In the genomic region with DNA sequence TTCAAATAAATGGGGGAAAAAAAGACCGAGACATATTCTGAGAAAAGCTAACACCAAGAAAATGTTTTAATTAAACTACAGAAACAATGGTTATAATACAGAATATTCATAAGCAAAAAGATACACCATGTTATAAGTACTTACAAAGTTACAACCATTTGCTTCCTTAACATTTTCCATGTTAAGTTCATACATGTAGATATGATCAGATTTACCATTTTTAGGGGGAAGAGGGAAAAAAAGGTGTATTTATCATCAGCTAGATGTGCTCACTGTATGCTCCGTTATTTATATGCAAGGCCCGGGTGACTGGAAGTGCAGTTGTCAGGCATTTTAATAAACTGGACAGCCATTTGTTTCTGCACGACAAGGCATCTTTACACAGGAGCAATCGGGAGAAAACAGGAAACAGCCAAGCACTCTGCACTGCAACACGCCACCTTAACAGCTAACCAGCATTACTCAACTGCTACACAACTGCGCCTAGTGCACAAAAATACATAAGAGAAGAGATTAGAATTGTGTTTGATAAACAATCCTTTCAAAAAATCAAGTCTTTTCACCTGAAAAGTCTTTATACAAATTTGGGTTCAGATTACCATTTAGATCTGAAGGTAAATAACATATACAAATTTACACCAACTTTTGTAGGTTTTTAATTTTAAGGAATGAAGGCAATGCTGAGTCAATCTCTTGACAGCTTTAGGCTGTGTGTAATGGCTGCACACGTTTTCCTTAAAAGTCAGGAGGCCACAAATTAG, we compare ENCODE assay signal across 2 cellular contexts.
TF ChIP-seq lines count a peak whose summit lies in the region.

No MANE protein-coding gene starts in this region.

TF ChIP-seq in SK-N-SH, 30 proteins besides CTCF, POLR2A, EP300 and RAD21 (continued from another document):
- 0 out of 2 replicates have a peak, but pooled peaks have one; percentile 13 for TF ChIP-seq YY1 (IDR thresholded peaks at IDR 0.05; ENCODE audit: low read depth)
- TF ChIP-seq, protein P1, sequence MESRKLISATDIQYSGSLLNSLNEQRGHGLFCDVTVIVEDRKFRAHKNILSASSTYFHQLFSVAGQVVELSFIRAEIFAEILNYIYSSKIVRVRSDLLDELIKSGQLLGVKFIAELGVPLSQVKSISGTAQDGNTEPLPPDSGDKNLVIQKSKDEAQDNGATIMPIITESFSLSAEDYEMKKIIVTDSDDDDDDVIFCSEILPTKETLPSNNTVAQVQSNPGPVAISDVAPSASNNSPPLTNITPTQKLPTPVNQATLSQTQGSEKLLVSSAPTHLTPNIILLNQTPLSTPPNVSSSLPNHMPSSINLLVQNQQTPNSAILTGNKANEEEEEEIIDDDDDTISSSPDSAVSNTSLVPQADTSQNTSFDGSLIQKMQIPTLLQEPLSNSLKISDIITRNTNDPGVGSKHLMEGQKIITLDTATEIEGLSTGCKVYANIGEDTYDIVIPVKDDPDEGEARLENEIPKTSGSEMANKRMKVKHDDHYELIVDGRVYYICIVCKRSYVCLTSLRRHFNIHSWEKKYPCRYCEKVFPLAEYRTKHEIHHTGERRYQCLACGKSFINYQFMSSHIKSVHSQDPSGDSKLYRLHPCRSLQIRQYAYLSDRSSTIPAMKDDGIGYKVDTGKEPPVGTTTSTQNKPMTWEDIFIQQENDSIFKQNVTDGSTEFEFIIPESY (IDR thresholded peaks at IDR 0.05; ENCODE audit: borderline replicate concordance, low read depth): no peak
- TF ChIP-seq, protein P2, sequence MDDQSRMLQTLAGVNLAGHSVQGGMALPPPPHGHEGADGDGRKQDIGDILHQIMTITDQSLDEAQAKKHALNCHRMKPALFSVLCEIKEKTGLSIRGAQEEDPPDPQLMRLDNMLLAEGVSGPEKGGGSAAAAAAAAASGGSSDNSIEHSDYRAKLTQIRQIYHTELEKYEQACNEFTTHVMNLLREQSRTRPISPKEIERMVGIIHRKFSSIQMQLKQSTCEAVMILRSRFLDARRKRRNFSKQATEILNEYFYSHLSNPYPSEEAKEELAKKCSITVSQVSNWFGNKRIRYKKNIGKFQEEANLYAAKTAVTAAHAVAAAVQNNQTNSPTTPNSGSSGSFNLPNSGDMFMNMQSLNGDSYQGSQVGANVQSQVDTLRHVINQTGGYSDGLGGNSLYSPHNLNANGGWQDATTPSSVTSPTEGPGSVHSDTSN (IDR thresholded peaks at IDR 0.05): no peak
- no peak for TF ChIP-seq GATA2 (CRISPR knock-in tag; IDR thresholded peaks at IDR 0.05)
- TF ChIP-seq MXI1 (IDR thresholded peaks at IDR 0.05; ENCODE audit: low read depth, low read length): peak; percentile 36; the same call in 1 of the 2 replicates
- TF ChIP-seq ELF1 (IDR thresholded peaks at IDR 0.05): 0 out of 2 replicates have a peak, but pooled peaks have one; percentile 32
- no peak for TF ChIP-seq FOXJ3 (CRISPR knock-in tag; IDR thresholded peaks at IDR 0.05)
- TF ChIP-seq RCOR1 (IDR thresholded peaks at IDR 0.05; ENCODE audit: low read length): no peak
- TF ChIP-seq, protein P3, sequence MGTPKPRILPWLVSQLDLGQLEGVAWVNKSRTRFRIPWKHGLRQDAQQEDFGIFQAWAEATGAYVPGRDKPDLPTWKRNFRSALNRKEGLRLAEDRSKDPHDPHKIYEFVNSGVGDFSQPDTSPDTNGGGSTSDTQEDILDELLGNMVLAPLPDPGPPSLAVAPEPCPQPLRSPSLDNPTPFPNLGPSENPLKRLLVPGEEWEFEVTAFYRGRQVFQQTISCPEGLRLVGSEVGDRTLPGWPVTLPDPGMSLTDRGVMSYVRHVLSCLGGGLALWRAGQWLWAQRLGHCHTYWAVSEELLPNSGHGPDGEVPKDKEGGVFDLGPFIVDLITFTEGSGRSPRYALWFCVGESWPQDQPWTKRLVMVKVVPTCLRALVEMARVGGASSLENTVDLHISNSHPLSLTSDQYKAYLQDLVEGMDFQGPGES (IDR thresholded peaks at IDR 0.05; ENCODE audit: low read depth, low read length): no peak
- no peak for TF ChIP-seq RXRA (IDR thresholded peaks at IDR 0.05; ENCODE audit: borderline replicate concordance, low read depth)
- TF ChIP-seq JUND (IDR thresholded peaks at IDR 0.05): no peak
- TF ChIP-seq RFX5 (IDR thresholded peaks at IDR 0.05; ENCODE audit: low read length): no peak
- TF ChIP-seq, protein P4, sequence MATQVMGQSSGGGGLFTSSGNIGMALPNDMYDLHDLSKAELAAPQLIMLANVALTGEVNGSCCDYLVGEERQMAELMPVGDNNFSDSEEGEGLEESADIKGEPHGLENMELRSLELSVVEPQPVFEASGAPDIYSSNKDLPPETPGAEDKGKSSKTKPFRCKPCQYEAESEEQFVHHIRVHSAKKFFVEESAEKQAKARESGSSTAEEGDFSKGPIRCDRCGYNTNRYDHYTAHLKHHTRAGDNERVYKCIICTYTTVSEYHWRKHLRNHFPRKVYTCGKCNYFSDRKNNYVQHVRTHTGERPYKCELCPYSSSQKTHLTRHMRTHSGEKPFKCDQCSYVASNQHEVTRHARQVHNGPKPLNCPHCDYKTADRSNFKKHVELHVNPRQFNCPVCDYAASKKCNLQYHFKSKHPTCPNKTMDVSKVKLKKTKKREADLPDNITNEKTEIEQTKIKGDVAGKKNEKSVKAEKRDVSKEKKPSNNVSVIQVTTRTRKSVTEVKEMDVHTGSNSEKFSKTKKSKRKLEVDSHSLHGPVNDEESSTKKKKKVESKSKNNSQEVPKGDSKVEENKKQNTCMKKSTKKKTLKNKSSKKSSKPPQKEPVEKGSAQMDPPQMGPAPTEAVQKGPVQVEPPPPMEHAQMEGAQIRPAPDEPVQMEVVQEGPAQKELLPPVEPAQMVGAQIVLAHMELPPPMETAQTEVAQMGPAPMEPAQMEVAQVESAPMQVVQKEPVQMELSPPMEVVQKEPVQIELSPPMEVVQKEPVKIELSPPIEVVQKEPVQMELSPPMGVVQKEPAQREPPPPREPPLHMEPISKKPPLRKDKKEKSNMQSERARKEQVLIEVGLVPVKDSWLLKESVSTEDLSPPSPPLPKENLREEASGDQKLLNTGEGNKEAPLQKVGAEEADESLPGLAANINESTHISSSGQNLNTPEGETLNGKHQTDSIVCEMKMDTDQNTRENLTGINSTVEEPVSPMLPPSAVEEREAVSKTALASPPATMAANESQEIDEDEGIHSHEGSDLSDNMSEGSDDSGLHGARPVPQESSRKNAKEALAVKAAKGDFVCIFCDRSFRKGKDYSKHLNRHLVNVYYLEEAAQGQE (IDR thresholded peaks at IDR 0.05; ENCODE audit: low read depth, low read length): no peak
- peak; percentile 76; the same call in 1 of the 2 replicates for TF ChIP-seq SIN3A (IDR thresholded peaks at IDR 0.05; ENCODE audit: borderline replicate concordance, low read depth, low read length)
- TF ChIP-seq, protein P5, sequence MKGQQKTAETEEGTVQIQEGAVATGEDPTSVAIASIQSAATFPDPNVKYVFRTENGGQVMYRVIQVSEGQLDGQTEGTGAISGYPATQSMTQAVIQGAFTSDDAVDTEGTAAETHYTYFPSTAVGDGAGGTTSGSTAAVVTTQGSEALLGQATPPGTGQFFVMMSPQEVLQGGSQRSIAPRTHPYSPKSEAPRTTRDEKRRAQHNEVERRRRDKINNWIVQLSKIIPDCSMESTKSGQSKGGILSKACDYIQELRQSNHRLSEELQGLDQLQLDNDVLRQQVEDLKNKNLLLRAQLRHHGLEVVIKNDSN (IDR thresholded peaks at IDR 0.05; ENCODE audit: borderline replicate concordance, low read depth): no peak
- TF ChIP-seq TCF12 (IDR thresholded peaks at IDR 0.05): no peak
- peak; percentile 61; the same call in 1 of the 2 replicates for TF ChIP-seq POLR2AphosphoS5 (IDR thresholded peaks at IDR 0.05; ENCODE audit: low read depth, low read length)
- no peak for TF ChIP-seq TEAD4 (IDR thresholded peaks at IDR 0.05; ENCODE audit: borderline replicate concordance, insufficient read depth)

TF ChIP-seq in SK-N-SH treated with all-trans-retinoic acid at 6 μM for 48 hours, 23 proteins besides CTCF, POLR2A, EP300 and RAD21 (continued from another document):
- TF ChIP-seq, protein P6, sequence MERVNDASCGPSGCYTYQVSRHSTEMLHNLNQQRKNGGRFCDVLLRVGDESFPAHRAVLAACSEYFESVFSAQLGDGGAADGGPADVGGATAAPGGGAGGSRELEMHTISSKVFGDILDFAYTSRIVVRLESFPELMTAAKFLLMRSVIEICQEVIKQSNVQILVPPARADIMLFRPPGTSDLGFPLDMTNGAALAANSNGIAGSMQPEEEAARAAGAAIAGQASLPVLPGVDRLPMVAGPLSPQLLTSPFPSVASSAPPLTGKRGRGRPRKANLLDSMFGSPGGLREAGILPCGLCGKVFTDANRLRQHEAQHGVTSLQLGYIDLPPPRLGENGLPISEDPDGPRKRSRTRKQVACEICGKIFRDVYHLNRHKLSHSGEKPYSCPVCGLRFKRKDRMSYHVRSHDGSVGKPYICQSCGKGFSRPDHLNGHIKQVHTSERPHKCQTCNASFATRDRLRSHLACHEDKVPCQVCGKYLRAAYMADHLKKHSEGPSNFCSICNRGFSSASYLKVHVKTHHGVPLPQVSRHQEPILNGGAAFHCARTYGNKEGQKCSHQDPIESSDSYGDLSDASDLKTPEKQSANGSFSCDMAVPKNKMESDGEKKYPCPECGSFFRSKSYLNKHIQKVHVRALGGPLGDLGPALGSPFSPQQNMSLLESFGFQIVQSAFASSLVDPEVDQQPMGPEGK (CRISPR knock-in tag; IDR thresholded peaks at IDR 0.05; ENCODE audit: borderline replicate concordance): no peak
- TF ChIP-seq ZC3H10 (CRISPR knock-in tag; IDR thresholded peaks at IDR 0.05): no peak
- TF ChIP-seq, protein P7, sequence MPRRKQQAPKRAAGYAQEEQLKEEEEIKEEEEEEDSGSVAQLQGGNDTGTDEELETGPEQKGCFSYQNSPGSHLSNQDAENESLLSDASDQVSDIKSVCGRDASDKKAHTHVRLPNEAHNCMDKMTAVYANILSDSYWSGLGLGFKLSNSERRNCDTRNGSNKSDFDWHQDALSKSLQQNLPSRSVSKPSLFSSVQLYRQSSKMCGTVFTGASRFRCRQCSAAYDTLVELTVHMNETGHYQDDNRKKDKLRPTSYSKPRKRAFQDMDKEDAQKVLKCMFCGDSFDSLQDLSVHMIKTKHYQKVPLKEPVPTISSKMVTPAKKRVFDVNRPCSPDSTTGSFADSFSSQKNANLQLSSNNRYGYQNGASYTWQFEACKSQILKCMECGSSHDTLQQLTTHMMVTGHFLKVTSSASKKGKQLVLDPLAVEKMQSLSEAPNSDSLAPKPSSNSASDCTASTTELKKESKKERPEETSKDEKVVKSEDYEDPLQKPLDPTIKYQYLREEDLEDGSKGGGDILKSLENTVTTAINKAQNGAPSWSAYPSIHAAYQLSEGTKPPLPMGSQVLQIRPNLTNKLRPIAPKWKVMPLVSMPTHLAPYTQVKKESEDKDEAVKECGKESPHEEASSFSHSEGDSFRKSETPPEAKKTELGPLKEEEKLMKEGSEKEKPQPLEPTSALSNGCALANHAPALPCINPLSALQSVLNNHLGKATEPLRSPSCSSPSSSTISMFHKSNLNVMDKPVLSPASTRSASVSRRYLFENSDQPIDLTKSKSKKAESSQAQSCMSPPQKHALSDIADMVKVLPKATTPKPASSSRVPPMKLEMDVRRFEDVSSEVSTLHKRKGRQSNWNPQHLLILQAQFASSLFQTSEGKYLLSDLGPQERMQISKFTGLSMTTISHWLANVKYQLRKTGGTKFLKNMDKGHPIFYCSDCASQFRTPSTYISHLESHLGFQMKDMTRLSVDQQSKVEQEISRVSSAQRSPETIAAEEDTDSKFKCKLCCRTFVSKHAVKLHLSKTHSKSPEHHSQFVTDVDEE (CRISPR knock-in tag; IDR thresholded peaks at IDR 0.05): no peak
- no peak for TF ChIP-seq ZNF8 (CRISPR knock-in tag; IDR thresholded peaks at IDR 0.05)
- TF ChIP-seq BACH2 (CRISPR knock-in tag; IDR thresholded peaks at IDR 0.05; ENCODE audit: borderline replicate concordance): no peak
- TF ChIP-seq, protein P8, sequence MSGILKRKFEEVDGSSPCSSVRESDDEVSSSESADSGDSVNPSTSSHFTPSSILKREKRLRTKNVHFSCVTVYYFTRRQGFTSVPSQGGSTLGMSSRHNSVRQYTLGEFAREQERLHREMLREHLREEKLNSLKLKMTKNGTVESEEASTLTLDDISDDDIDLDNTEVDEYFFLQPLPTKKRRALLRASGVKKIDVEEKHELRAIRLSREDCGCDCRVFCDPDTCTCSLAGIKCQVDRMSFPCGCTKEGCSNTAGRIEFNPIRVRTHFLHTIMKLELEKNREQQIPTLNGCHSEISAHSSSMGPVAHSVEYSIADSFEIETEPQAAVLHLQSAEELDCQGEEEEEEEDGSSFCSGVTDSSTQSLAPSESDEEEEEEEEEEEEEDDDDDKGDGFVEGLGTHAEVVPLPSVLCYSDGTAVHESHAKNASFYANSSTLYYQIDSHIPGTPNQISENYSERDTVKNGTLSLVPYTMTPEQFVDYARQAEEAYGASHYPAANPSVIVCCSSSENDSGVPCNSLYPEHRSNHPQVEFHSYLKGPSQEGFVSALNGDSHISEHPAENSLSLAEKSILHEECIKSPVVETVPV (CRISPR knock-in tag; IDR thresholded peaks at IDR 0.05): no peak
- TF ChIP-seq GLIS3 (CRISPR knock-in tag; IDR thresholded peaks at IDR 0.05): no peak
- no peak for TF ChIP-seq SNAI2 (CRISPR knock-in tag; IDR thresholded peaks at IDR 0.05)
- TF ChIP-seq, protein P9, sequence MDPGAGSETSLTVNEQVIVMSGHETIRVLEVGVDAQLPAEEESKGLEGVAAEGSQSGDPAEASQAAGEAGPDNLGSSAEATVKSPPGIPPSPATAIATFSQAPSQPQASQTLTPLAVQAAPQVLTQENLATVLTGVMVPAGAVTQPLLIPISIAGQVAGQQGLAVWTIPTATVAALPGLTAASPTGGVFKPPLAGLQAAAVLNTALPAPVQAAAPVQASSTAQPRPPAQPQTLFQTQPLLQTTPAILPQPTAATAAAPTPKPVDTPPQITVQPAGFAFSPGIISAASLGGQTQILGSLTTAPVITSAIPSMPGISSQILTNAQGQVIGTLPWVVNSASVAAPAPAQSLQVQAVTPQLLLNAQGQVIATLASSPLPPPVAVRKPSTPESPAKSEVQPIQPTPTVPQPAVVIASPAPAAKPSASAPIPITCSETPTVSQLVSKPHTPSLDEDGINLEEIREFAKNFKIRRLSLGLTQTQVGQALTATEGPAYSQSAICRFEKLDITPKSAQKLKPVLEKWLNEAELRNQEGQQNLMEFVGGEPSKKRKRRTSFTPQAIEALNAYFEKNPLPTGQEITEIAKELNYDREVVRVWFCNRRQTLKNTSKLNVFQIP (CRISPR knock-in tag; IDR thresholded peaks at IDR 0.05; ENCODE audit: borderline replicate concordance, low read depth): no peak
- no peak for TF ChIP-seq ZFP3 (CRISPR knock-in tag; IDR thresholded peaks at IDR 0.05)
- no peak for TF ChIP-seq ZNF565 (CRISPR knock-in tag; conservative IDR thresholded peaks at IDR 0.05; ENCODE audit: low read depth)
- no peak for TF ChIP-seq PPARA (CRISPR knock-in tag; IDR thresholded peaks at IDR 0.05; ENCODE audit: borderline replicate concordance)
- TF ChIP-seq TOX (CRISPR knock-in tag; IDR thresholded peaks at IDR 0.05; ENCODE audit: borderline replicate concordance): no peak
- TF ChIP-seq ISL1 (CRISPR knock-in tag; IDR thresholded peaks at IDR 0.05): no peak
- TF ChIP-seq RARB (CRISPR knock-in tag; IDR thresholded peaks at IDR 0.05): no peak
- no peak for TF ChIP-seq ZFP30 (CRISPR knock-in tag; IDR thresholded peaks at IDR 0.05)
